ENCODE assay signal across 22 cellular contexts in genomic region chr15:80823120-80823519, GRCh38. TPM values are rescaled to one million over a fixed set of nuclear protein-coding genes. Genes with fewer than 3 reads are reported as not detected.
DNase-seq lines count a peak whose midpoint lies in the region; ATAC-seq and TF ChIP-seq lines count a peak whose summit lies in the region.
"Had no signal": no experiment of that assay in that cellular context is flagged by ENCODE, and none has a peak within 500 bp of the region (broad histone marks: within the 10 kb centered on the region; RNA-seq: fewer than 3 reads in every experiment).

No MANE protein-coding gene starts in this region.

- H3K36me3 Mint-ChIP-seq in activated T-cell treated with anti-CD3 and anti-CD28 coated beads, Interleukin-2, amount 50 U/mL, for 24 hours (ENCODE audit: low read depth), result no peaks in the 10 kb centered on the region
- H3K36me3 Mint-ChIP-seq: CD4-positive, alpha-beta memory T cell had no signal

- H3K27ac ChIP-seq in OCI-LY3 (ENCODE audit: low read length), result peak overlapping the region; percentile 67

- no peaks in the 10 kb centered on the region for H4K20me1 ChIP-seq in OCI-LY3 (ENCODE audit: insufficient read depth, low read length)

- H3K27me3 Mint-ChIP-seq in activated T-cell treated with anti-CD3 and anti-CD28 coated beads, Interleukin-2, amount 50 U/mL, for 24 hours, result peaks cover 15% of the 10 kb centered on the region

- H3K27me3 ChIP-seq in OCI-LY3 (ENCODE audit: low read depth, low read length), result no peaks in the 10 kb centered on the region
- H3K27me3 ChIP-seq: BE2C had no signal

- no peak for TF ChIP-seq CTCF in OCI-LY3 (IDR thresholded peaks at IDR 0.05; ENCODE audit: low read depth, low read length)

- no peak overlapping the region for H3K4me3 Mint-ChIP-seq in activated T-cell treated with anti-CD3 and anti-CD28 coated beads, Interleukin-2, amount 50 U/mL, for 24 hours
- H3K4me3 Mint-ChIP-seq: CD4-positive, alpha-beta memory T cell; HFFc6 had no signal

- DNase-seq in NCI-H1694 treated with DMSO at 0.1 percent for 48 hours (lab: John Stamatoyannopoulos, UW), result peak; percentile 71
- DNase-seq in NCI-H1694 (lab: John Stamatoyannopoulos, UW), result no peak
- peak; percentile 81 for DNase-seq in myocyte (ENCODE audit: low read depth)
- no peak for DNase-seq in activated T-cell treated with anti-CD3 and anti-CD28 coated beads, Interleukin-2, amount 50 U/mL, for 24 hours
- DNase-seq in GM03348 (ENCODE audit: low spot score), result no peak
- DNase-seq: 8988T; BE2C; CD4-positive, alpha-beta memory T cell; DMS79; HFFc6; Kasumi-1; MM.1S; NCI-H1105; NCI-H187; NCI-H345; NCI-H526; Right ventricle myocardium superior; SW 1271 had no signal

- H3K4me3 ChIP-seq in OCI-LY3 (ENCODE audit: low read length), result no peak overlapping the region

- no peak overlapping the region for H3K27ac Mint-ChIP-seq in activated T-cell treated with anti-CD3 and anti-CD28 coated beads, Interleukin-2, amount 50 U/mL, for 24 hours
- H3K27ac Mint-ChIP-seq: CD4-positive, alpha-beta memory T cell; HFFc6 had no signal

- H3K4me2 ChIP-seq in OCI-LY3 (ENCODE audit: low read length), result peak overlapping the region; percentile 70

- ATAC-seq in HG03175 (IDR thresholded peaks at IDR 0.05; ENCODE audit: unreplicated experiment), result no peak
- no peak for ATAC-seq in HG03460 (IDR thresholded peaks at IDR 0.05; ENCODE audit: unreplicated experiment)

- no peak overlapping the region for H3K9ac ChIP-seq in OCI-LY3 (ENCODE audit: low read length)

- H3K79me2 ChIP-seq in OCI-LY3 (ENCODE audit: low read length), result no peaks in the 10 kb centered on the region

- H2AFZ ChIP-seq in OCI-LY3 (ENCODE audit: low read depth, low read length), result peak overlapping the region; percentile 42; the same call in 1 of the 2 replicates

- H3K4me1 Mint-ChIP-seq in activated T-cell treated with anti-CD3 and anti-CD28 coated beads, Interleukin-2, amount 50 U/mL, for 24 hours (ENCODE audit: low read depth), result no peaks in the 10 kb centered on the region
- H3K4me1 Mint-ChIP-seq: CD4-positive, alpha-beta memory T cell had no signal

- H3K4me1 ChIP-seq in OCI-LY3 (ENCODE audit: low read length), result peaks cover 35% of the 10 kb centered on the region
- H3K4me1 ChIP-seq: BE2C had no signal

- H3K36me3 ChIP-seq in OCI-LY3 (replicated peaks; ENCODE audit: low read depth, low read length), result no peaks in the 10 kb centered on the region
- H3K36me3 ChIP-seq: BE2C had no signal

- no peaks in the 10 kb centered on the region for H3K9me3 ChIP-seq in OCI-LY3 (ENCODE audit: insufficient read depth, low read length)
- H3K9me3 ChIP-seq: BE2C had no signal

- no peaks in the 10 kb centered on the region for H3K9me3 Mint-ChIP-seq in activated T-cell treated with anti-CD3 and anti-CD28 coated beads, Interleukin-2, amount 50 U/mL, for 24 hours
- H3K9me3 Mint-ChIP-seq: HFFc6 had no signal

RNA-seq across cellular contexts. Expression of gene CEMIP, which starts 44.0 kb away (rescaled TPM):
- total RNA-seq in myocyte, result 13.9 and 17.2 TPM in 2 replicates
- polyA plus RNA-seq in myocyte (2012), result 180 TPM
- total RNA-seq: OCI-LY7, Right ventricle myocardium superior had no signal

Comparison
In these comparisons a context has a peak if more than half of its experiments do, and no peak if none do; other contexts are left out.
1. DNase-seq: peak in NCI-H1694 treated with DMSO at 0.1 percent for 48 hours (single experiment) and myocyte (single experiment); none in NCI-H1694 (single experiment), activated T-cell treated with anti-CD3 and anti-CD28 coated beads, Interleukin-2, amount 50 U/mL, for 24 hours (single experiment) and GM03348 (single experiment).